8 cellular contexts compared by ENCODE assay signal in genomic region chr9:21252727-21253547, GRCh38. TPM values are rescaled to one million over a fixed set of nuclear protein-coding genes. Genes with fewer than 3 reads are reported as not detected.
DNase-seq lines count a peak whose midpoint lies in the region; ATAC-seq, FAIRE-seq and TF ChIP-seq lines count a peak whose summit lies in the region.

No MANE protein-coding gene starts in this region.

- no peaks in the 10 kb centered on the region for H3K79me2 ChIP-seq in OCI-LY7 (ENCODE audit: insufficient read depth, low read depth, low read length)

- H3K27ac Mint-ChIP-seq in endothelial cell (ENCODE audit: unreplicated experiment) = peak overlapping the region; percentile 38

- H3K4me3 ChIP-seq in OCI-LY7 (ENCODE audit: low read depth, low read length, poor library complexity, severe bottlenecking) (no peak overlapping the region), mucosa of descending colon (no peak overlapping the region)

- H3K27ac ChIP-seq in OCI-LY7 (ENCODE audit: low read depth, low read length, poor library complexity, severe bottlenecking) = no peak overlapping the region

- H3K36me3 ChIP-seq in OCI-LY7 (ENCODE audit: insufficient read depth, low read length) = no peaks in the 10 kb centered on the region
- no peaks in the 10 kb centered on the region for H3K36me3 ChIP-seq in mucosa of descending colon (ENCODE audit: low read depth)

- CTCF ChIA-PET in OCI-LY7 (lab: Charles Lee; ENCODE audit: unreplicated experiment) = no interaction called here

- POLR2A ChIA-PET in OCI-LY7 (lab: Charles Lee) = interaction anchor here (0.6 to 1.3 kb wide), 2 partner anchors 9 to 64 kb away, joined by 4 read pairs; no protein-coding TSS in a partner anchor

- ATAC-seq in GM18909 (IDR thresholded peaks at IDR 0.05; ENCODE audit: poor library complexity, unreplicated experiment) (peak; percentile 83), HG03108 (IDR thresholded peaks at IDR 0.05; ENCODE audit: unreplicated experiment) (peak; percentile 60), mucosa of descending colon (peak; percentile 40)

- H3K9me2 ChIP-seq in OCI-LY7 (ENCODE audit: insufficient read depth, low read length) = no peaks in the 10 kb centered on the region

- no peak for DNase-seq in D721Med (ENCODE audit: insufficient read length, low spot score)
- DNase-seq in OCI-LY7 (ENCODE audit: low spot score) = peak; percentile 18
- DNase-seq in endothelial cell (ENCODE audit: low spot score) = peak; percentile 50
- DNase-seq in mucosa of descending colon = peak in 1 of 3 donors; percentile 24
- no peak for DNase-seq in NCI-H2196 treated with DMSO at 0.1 percent for 48 hours (lab: John Stamatoyannopoulos, UW; ENCODE audit: unreplicated experiment)
- DNase-seq in stimulated activated CD4-positive, alpha-beta T cell treated with anti-CD3 and anti-CD28 coated beads, Interleukin-1b, Interleukin-23, amount 100 ng/mL, for 48 hours = no peak

- BruUV-seq in OCI-LY7 (replicated peaks; lab: Mats Ljungman, UMichigan) = no TSS peak

- H3K27me3 Mint-ChIP-seq in endothelial cell (ENCODE audit: unreplicated experiment) = no peaks in the 10 kb centered on the region

- peaks cover 3% of the 10 kb centered on the region for H3K4me1 Mint-ChIP-seq in endothelial cell (ENCODE audit: unreplicated experiment)

- intact Hi-C loops in OCI-LY7 (cut with micrococcal nuclease; ENCODE audit: unreplicated experiment) = no loop called here
- intact Hi-C loops in mucosa of descending colon (cut with DNase I, micrococcal nuclease) = no loop called here

- no peak overlapping the region for H3K4me3 Mint-ChIP-seq in endothelial cell (ENCODE audit: unreplicated experiment)

- no peaks in the 10 kb centered on the region for H3K36me3 Mint-ChIP-seq in endothelial cell (ENCODE audit: low read depth, unreplicated experiment)

- H3K4me1 ChIP-seq in OCI-LY7 (ENCODE audit: insufficient read depth, low read length, poor library complexity, severe bottlenecking) (peaks cover 4% of the 10 kb centered on the region), mucosa of descending colon (ENCODE audit: low read depth) (no peaks in the 10 kb centered on the region)

- no peak overlapping the region for H3K4me2 ChIP-seq in OCI-LY7 (ENCODE audit: low read length)

- FAIRE-seq in D721Med (lab: Jason Lieb, UNC) = no peak

- no peaks in the 10 kb centered on the region for H3K9me3 Mint-ChIP-seq in endothelial cell (ENCODE audit: unreplicated experiment)

- H3K9me3 ChIP-seq in OCI-LY7 (ENCODE audit: low read length) = no peaks in the 10 kb centered on the region
- no peaks in the 10 kb centered on the region for H3K9me3 ChIP-seq in mucosa of descending colon

- no peaks in the 10 kb centered on the region for H4K20me1 ChIP-seq in OCI-LY7 (ENCODE audit: insufficient read depth, low read length)

- H2AFZ ChIP-seq in OCI-LY7 (ENCODE audit: low read length) = no peak overlapping the region

- TF ChIP-seq CTCF in D721Med (IDR thresholded peaks at IDR 0.05; ENCODE audit: insufficient read depth, missing control alignments) (peak; percentile 56), OCI-LY7 (conservative IDR thresholded peaks at IDR 0.05; ENCODE audit: low read length) (peak; percentile 78), endothelial cell (IDR thresholded peaks at IDR 0.05; ENCODE audit: unreplicated experiment) (peak; percentile 67), mucosa of descending colon (IDR thresholded peaks at IDR 0.05) (no peak)

RNA-seq across cellular contexts. Expression of gene IFNA14, which starts 13.1 kb away (rescaled TPM):
- total RNA-seq in OCI-LY7 (2014; rRNA removed; shearing (Covaris generic)) = not detected in 2 replicates
- total RNA-seq in OCI-LY7 (2022) (not detected in 2 replicates), endothelial cell (ENCODE audit: unreplicated experiment) (not detected), mucosa of descending colon (not detected)

RNA-seq across cellular contexts. Expression of gene IFNA17, which starts 24.9 kb away (rescaled TPM):
- total RNA-seq in OCI-LY7 (2014; rRNA removed; shearing (Covaris generic)) = not detected in 2 replicates
- total RNA-seq in OCI-LY7 (2022) (not detected in 2 replicates), endothelial cell (ENCODE audit: unreplicated experiment) (not detected), mucosa of descending colon (not detected)

RNA-seq across cellular contexts. Expression of gene IFNA16, which starts 35.8 kb away (rescaled TPM):
- total RNA-seq in OCI-LY7 (2014; rRNA removed; shearing (Covaris generic)) = not detected in 2 replicates
- total RNA-seq in OCI-LY7 (2022) = not detected in 2 replicates
- not detected for total RNA-seq in endothelial cell (ENCODE audit: unreplicated experiment)
- total RNA-seq in mucosa of descending colon = not detected

RNA-seq across cellular contexts. Expression of gene IFNA10, which starts 46.0 kb away (rescaled TPM):
- not detected in 2 replicates for total RNA-seq in OCI-LY7 (2014; rRNA removed; shearing (Covaris generic))
- total RNA-seq in OCI-LY7 (2022) (not detected in 2 replicates), endothelial cell (ENCODE audit: unreplicated experiment) (not detected), mucosa of descending colon (not detected)

RNA-seq across cellular contexts. Expression of gene IFNA7, which starts 50.9 kb away (rescaled TPM):
- total RNA-seq in OCI-LY7 (2014; rRNA removed; shearing (Covaris generic)) = not detected in 2 replicates
- total RNA-seq in OCI-LY7 (2022) (not detected in 2 replicates), endothelial cell (ENCODE audit: unreplicated experiment) (not detected), mucosa of descending colon (not detected)

Comparison
In these comparisons a context has a peak if more than half of its experiments do, and no peak if none do; other contexts are left out.
1. DNase-seq: peak in OCI-LY7 (single experiment) and endothelial cell (single experiment); none in D721Med (single experiment), NCI-H2196 treated with DMSO at 0.1 percent for 48 hours (single experiment) and stimulated activated CD4-positive, alpha-beta T cell treated with anti-CD3 and anti-CD28 coated beads, Interleukin-1b, Interleukin-23, amount 100 ng/mL, for 48 hours (single experiment).
2. Peak in every context shown above with its lines, with median percentiles within 50 percentile points of each other: ATAC-seq.